Comparison of ENCODE assay signal across 29 cellular contexts in genomic region chr2:10780491-10780820, GRCh38. TPM values are rescaled to one million over a fixed set of nuclear protein-coding genes. Genes with fewer than 3 reads are reported as not detected.
"Had no signal": no experiment of that assay in that cellular context is flagged by ENCODE, and none has a peak within 500 bp of the region (broad histone marks: within the 10 kb centered on the region; RNA-seq: fewer than 3 reads in every experiment).

No MANE protein-coding gene starts in this region.

- H3K27ac ChIP-seq: adrenal gland, breast epithelium, SK-N-MC, VCaP had no signal

- H3K4me3 ChIP-seq: adrenal gland, breast epithelium, MG63, SK-N-MC had no signal

- H3K36me3 ChIP-seq: breast epithelium had no signal

- H3K4me1 ChIP-seq: breast epithelium had no signal

- H3K27me3 ChIP-seq: adrenal gland, breast epithelium, MG63 had no signal

- H3K9me3 ChIP-seq: adrenal gland, breast epithelium, MG63 had no signal

- ATAC-seq: activated CD4-positive, alpha-beta T cell treated with anti-CD3 and anti-CD28 coated beads for 36 hours; activated CD8-positive, alpha-beta T cell treated with anti-CD3 and anti-CD28 coated beads, Interleukin-2, amount 10 ng/mL, durations not matched to agents 7 days and 5 days; Panc1; Right ventricle myocardium inferior had no signal

- DNase-seq: activated CD4-positive, alpha-beta T cell treated with anti-CD3 and anti-CD28 coated beads for 36 hours; activated CD4-positive, alpha-beta T cell treated with anti-CD3 and anti-CD28 coated beads, Interleukin-2, amount 50 U/mL, for 4 hours; activated CD8-positive, alpha-beta memory T cell treated with anti-CD3 and anti-CD28 coated beads, Interleukin-2, amount 50 U/mL, for 48 hours; activated CD8-positive, alpha-beta T cell treated with anti-CD3 and anti-CD28 coated beads, Interleukin-2, amount 10 ng/mL, durations not matched to agents 7 days and 5 days; activated gamma-delta T cell treated with Interleukin-2 at 50 U/mL for 16 hours; activated naive CD4-positive, alpha-beta T cell treated with anti-CD3 and anti-CD28 coated beads, Interleukin-2, amount 10 ng/mL, durations not matched to agents 7 days and 5 days; activated naive CD8-positive, alpha-beta T cell treated with anti-CD3 and anti-CD28 coated beads for 36 hours; activated T-cell treated with anti-CD3 and anti-CD28 coated beads, Interleukin-2, amount 50 U/mL, for 1 hour; anterior cingulate cortex; MG63; MV-4-11; NCI-H1092 treated with DMSO at 0.1 percent for 48 hours; NCI-H1417 treated with DMSO at 0.1 percent for 48 hours; NCI-H1694; NCI-H2029; NCI-H345; NCI-H510A; NCI-H69; NK-92 treated with Interleukin-12 subunit alpha and Interleukin-12 subunit beta, amount 100 ng/mL, for 24 hours; OCI-M1; RPMI8226; T-helper 1 cell had no signal

RNA-seq across cellular contexts. Expression of gene ATP6V1C2, which starts 59.0 kb away (rescaled TPM):
- total RNA-seq: activated CD4-positive, alpha-beta T cell treated with anti-CD3 and anti-CD28 coated beads for 36 hours; activated CD8-positive, alpha-beta T cell treated with anti-CD3 and anti-CD28 coated beads, Interleukin-2, amount 10 ng/mL, durations not matched to agents 7 days and 5 days; activated naive CD8-positive, alpha-beta T cell treated with anti-CD3 and anti-CD28 coated beads for 36 hours; T-helper 2 cell treated with Interferon-gamma antibody and Interleukin-4, amounts not matched to agents 100 ng/mL and 5 ng/mL, for 36 hours had no signal
